Comparison of ENCODE assay signal across 21 cellular contexts in the genomic region with DNA sequence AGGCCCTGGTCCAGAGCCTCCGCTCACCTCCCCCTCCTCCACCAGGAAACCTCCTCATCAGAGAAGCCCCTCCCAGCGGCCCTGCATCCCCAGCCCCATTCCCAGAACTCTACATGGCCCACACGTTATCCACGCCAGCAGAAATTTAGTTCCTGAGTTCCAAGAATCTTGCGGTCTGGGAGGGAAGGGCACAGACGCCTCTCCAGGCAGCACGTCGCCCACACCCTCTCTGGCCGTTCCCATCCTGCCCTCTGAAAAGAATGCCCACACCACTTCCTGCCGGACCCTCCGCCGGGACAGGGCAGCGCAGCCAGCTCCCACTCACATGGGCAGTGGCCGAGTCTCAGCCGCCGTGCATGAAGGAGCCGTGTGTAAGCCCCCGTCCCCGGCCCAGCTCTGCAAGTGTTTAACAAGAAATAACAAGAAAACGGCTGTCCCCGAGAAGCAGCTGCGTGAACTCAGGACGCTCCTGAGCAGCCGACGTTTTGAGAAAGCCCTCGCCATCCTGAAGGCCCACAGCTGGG. TPM values are rescaled to one million over a fixed set of nuclear protein-coding genes. Genes with fewer than 3 reads are reported as not detected.
DNase-seq lines count a peak whose midpoint lies in the region; ATAC-seq lines count a peak whose summit lies in the region.
"Had no signal": no experiment of that assay in that cellular context is flagged by ENCODE, and none has a peak within 500 bp of the region (broad histone marks: within the 10 kb centered on the region; RNA-seq: fewer than 3 reads in every experiment).

No MANE protein-coding gene starts in this region.

- no peak overlapping the region for H3K4me3 ChIP-seq in GM23248
- no peak overlapping the region for H3K4me3 ChIP-seq in neuronal stem cell (ENCODE audit: low read length in 2 of 2)
- H3K4me3 ChIP-seq: GM23338, HAP-1 had no signal

- DNase-seq in AG20443 (ENCODE audit: low spot score): peak; percentile 58
- peak; percentile 28 for DNase-seq in GM23248
- DNase-seq in left kidney (ENCODE audit: low read depth, low spot score): peak; percentile 46
- no peak for DNase-seq in neuronal stem cell (ENCODE audit: low spot score)
- no peak for DNase-seq in activated CD4-positive, alpha-beta T cell treated with anti-CD3 and anti-CD28 coated beads, Interleukin-2, amount 50 U/mL, for 1 hour
- no peak for DNase-seq in NCI-H1092 (lab: John Stamatoyannopoulos, UW)
- DNase-seq: AML-193; BE2C; Caco-2; CD4-positive, CD25-positive, alpha-beta regulatory T cell; CD8-positive, alpha-beta T cell; DMS153; DND-41; HFFc6 had no signal

- 8 to 10% methylated on average over 26 of the region's 26 CpGs for WGBS in GM23248 (ENCODE audit: low coverage in 1 of 2, low lambda C conversion rate in 2 of 2, missing lambda C conversion rate in 2 of 2), 2 experiments
- WGBS in neuronal stem cell (ENCODE audit: extremely low coverage in 2 of 2, insufficient read length in 2 of 2, insufficient replicate concordance in 1 of 2), 2 donors: no CpG with 5 or more reads among the region's 26 CpGs

- no peaks in the 10 kb centered on the region for H3K9me2 ChIP-seq in GM23248 (ENCODE audit: insufficient read depth)

- peak overlapping the region; percentile 83 for H3K18ac ChIP-seq in neuronal stem cell (ENCODE audit: low read length)

- H3K4me1 ChIP-seq in GM23248 (ENCODE audit: insufficient read depth): no peaks in the 10 kb centered on the region
- H3K4me1 ChIP-seq in neuronal stem cell (ENCODE audit: control insufficient read depth in 2 of 2, insufficient read depth in 1 of 2, low read depth in 1 of 2, low read length in 2 of 2): peaks cover 13 to 19% of the 10 kb centered on the region in 2 donors
- H3K4me1 ChIP-seq: BE2C had no signal

- H2BK15ac ChIP-seq in neuronal stem cell (ENCODE audit: low read length): no peak overlapping the region

- H4K8ac ChIP-seq in neuronal stem cell (ENCODE audit: low read depth, low read length): peak overlapping the region; percentile 9

- H3K23ac ChIP-seq in neuronal stem cell (ENCODE audit: low read depth, low read length, poor library complexity): no peak overlapping the region

- no peak overlapping the region for H2AFZ ChIP-seq in GM23248
- H2AFZ ChIP-seq in neuronal stem cell (ENCODE audit: low read length): no peak overlapping the region
- H2AFZ ChIP-seq: GM23338 had no signal

- H3K27me3 ChIP-seq in GM23248 (replicated peaks; ENCODE audit: insufficient read depth): peaks cover 39% of the 10 kb centered on the region
- peaks cover 0 to 31% (median 0%) of the 10 kb centered on the region in 3 experiments for H3K27me3 ChIP-seq in neuronal stem cell (ENCODE audit: control insufficient read depth in 3 of 3, insufficient read depth in 3 of 3, low read depth in 1 of 3, low read length in 3 of 3)
- H3K27me3 ChIP-seq: BE2C had no signal

- H3K27ac ChIP-seq in GM23248 (no peak overlapping the region), neuronal stem cell (replicated peaks; ENCODE audit: low read length) (no peak overlapping the region)
- H3K27ac ChIP-seq: 22Rv1, C4-2B had no signal

- ATAC-seq in HG03378 (IDR thresholded peaks at IDR 0.05; ENCODE audit: unreplicated experiment): no peak
- ATAC-seq in GM21360 (IDR thresholded peaks at IDR 0.05; ENCODE audit: unreplicated experiment): no peak
- ATAC-seq: CD8-positive, alpha-beta T cell had no signal

- H2AK5ac ChIP-seq in neuronal stem cell (ENCODE audit: low read depth, low read length): no peak overlapping the region

- H3K9me3 ChIP-seq in GM23248 (ENCODE audit: low read depth): no peaks in the 10 kb centered on the region
- H3K9me3 ChIP-seq in neuronal stem cell (replicated peaks in 1 of 2; ENCODE audit: control insufficient read depth in 2 of 2, insufficient read depth in 1 of 2, low read depth in 1 of 2, low read length in 2 of 2): peaks cover 11 to 22% of the 10 kb centered on the region in 2 donors

- no peaks in the 10 kb centered on the region for H3K79me1 ChIP-seq in neuronal stem cell (ENCODE audit: low read depth, low read length)

- H2BK120ac ChIP-seq in neuronal stem cell (ENCODE audit: low read depth, low read length): peak overlapping the region; percentile 41

- H2BK12ac ChIP-seq in neuronal stem cell (ENCODE audit: low read length): no peak overlapping the region

- H2BK5ac ChIP-seq in neuronal stem cell (ENCODE audit: low read length): no peak overlapping the region

- H3K4ac ChIP-seq in neuronal stem cell (ENCODE audit: low read length): no peak overlapping the region

- no peak overlapping the region for H4K91ac ChIP-seq in neuronal stem cell (ENCODE audit: low read depth, low read length, poor library complexity)

- H3K36me3 ChIP-seq in GM23248 (ENCODE audit: low read depth) (no peaks in the 10 kb centered on the region), neuronal stem cell (replicated peaks in 1 of 2; ENCODE audit: control insufficient read depth in 2 of 2, insufficient read depth in 2 of 2, low read length in 2 of 2) (no peaks in the 10 kb centered on the region)
- H3K36me3 ChIP-seq: BE2C, HAP-1 had no signal

- H3K14ac ChIP-seq in neuronal stem cell (ENCODE audit: low read length): peak overlapping the region; percentile 5

- no peak overlapping the region for H3K9ac ChIP-seq in GM23248
- peak overlapping the region; percentile 12 for H3K9ac ChIP-seq in neuronal stem cell (ENCODE audit: low read depth, low read length, poor library complexity)

- H3K4me2 ChIP-seq in GM23248 (ENCODE audit: unreplicated experiment) (no peak overlapping the region), neuronal stem cell (ENCODE audit: insufficient read depth, low read length, poor library complexity, severe bottlenecking) (no peak overlapping the region)
- H3K4me2 ChIP-seq: GM23338 had no signal

- no peaks in the 10 kb centered on the region for H3F3A ChIP-seq in GM23248 (ENCODE audit: insufficient read depth)

- H3K79me2 ChIP-seq in GM23248 (ENCODE audit: insufficient read depth): no peaks in the 10 kb centered on the region

- in situ Hi-C loops in GM23248 (cut with MboI): no loop called here

- no peaks in the 10 kb centered on the region for H4K20me1 ChIP-seq in GM23248 (ENCODE audit: insufficient read depth)

RNA-seq across cellular contexts. Expression of a gene that starts 17.3 kb away (rescaled TPM):
- total RNA-seq in GM23248 (2014; rRNA removed; shearing (Covaris generic)): not detected in 2 replicates
- not detected in 2 replicates for polyA plus RNA-seq in GM23248 (2016; fragmentation: Nextera tagmentation; extraction: Ambion mirVana)
- 0.08 TPM for polyA plus RNA-seq in neuronal stem cell (2013, experiment 1 of 2)
- polyA plus RNA-seq in neuronal stem cell (2013, experiment 2 of 2): 0.07 TPM
- total RNA-seq: Caco-2; CD4-positive, CD25-positive, alpha-beta regulatory T cell; CD8-positive, alpha-beta T cell; HFFc6 had no signal
- polyA plus RNA-seq: AG04450; CD4-positive, CD25-positive, alpha-beta regulatory T cell had no signal

RNA-seq across cellular contexts. Expression of a gene that starts 55.0 kb away (rescaled TPM):
- total RNA-seq in GM23248 (2014; rRNA removed; shearing (Covaris generic)): 0.54 and 0.76 TPM in 2 replicates
- 0.37 and 0.44 TPM in 2 replicates for polyA plus RNA-seq in GM23248 (2016; fragmentation: Nextera tagmentation; extraction: Ambion mirVana)
- polyA plus RNA-seq in neuronal stem cell (2013, experiment 1 of 2): 6.4 TPM
- 6.1 TPM for polyA plus RNA-seq in neuronal stem cell (2013, experiment 2 of 2)
- total RNA-seq: CD8-positive, alpha-beta T cell had no signal
- polyA plus RNA-seq: CD4-positive, CD25-positive, alpha-beta regulatory T cell had no signal

Comparison
In these comparisons a context has a peak if more than half of its experiments do, and no peak if none do; other contexts are left out.
1. DNase-seq: peak in AG20443 (single experiment), GM23248 (single experiment) and left kidney (single experiment); none in neuronal stem cell (single experiment), activated CD4-positive, alpha-beta T cell treated with anti-CD3 and anti-CD28 coated beads, Interleukin-2, amount 50 U/mL, for 1 hour (single experiment) and NCI-H1092 (single experiment).